In the genomic region with DNA sequence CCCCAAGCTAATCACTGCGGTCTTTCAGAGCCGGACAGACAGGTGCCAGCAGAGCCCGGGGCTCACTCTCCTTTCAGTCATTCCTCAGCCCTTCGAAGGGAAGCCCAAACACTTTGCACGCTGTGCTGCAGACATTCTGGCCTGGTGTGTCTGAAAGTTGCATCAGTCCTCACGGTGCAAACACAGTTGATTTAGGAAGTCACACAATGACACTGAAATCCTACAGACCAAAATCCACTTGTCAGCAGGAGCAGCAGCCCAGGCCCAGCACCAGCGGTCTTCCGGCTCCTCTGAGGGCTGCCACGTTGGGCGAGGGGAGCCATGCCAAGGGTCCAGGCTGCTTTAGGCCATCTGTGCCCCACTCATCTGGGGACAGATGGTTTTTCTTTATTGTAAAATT, we compare ENCODE assay signal across 13 cellular contexts.
DNase-seq lines count a peak whose midpoint lies in the region; ATAC-seq, FAIRE-seq and TF ChIP-seq lines count a peak whose summit lies in the region.
"Had no signal": no experiment of that assay in that cellular context is flagged by ENCODE, and none has a peak within 500 bp of the region (broad histone marks: within the 10 kb centered on the region; RNA-seq: fewer than 3 reads in every experiment).

No MANE protein-coding gene starts in this region.

- H3K27me3 ChIP-seq in mammary epithelial cell (ENCODE audit: insufficient read depth, low read length) (no peaks in the 10 kb centered on the region), HepG2 (ENCODE audit: control insufficient read depth in 1 of 2, insufficient read depth in 2 of 2, low read length in 2 of 2) (0 out of 5 replicates have a peak, but pooled peaks cover 0 to 5% of the 10 kb centered on the region in 2 experiments), upper lobe of left lung (no peaks in the 10 kb centered on the region)

- no peak for DNase-seq in MCF 10A (ENCODE audit: unreplicated experiment)
- no peak for DNase-seq in mammary epithelial cell
- DNase-seq in HepG2 (ENCODE audit: low spot score): no peak
- DNase-seq in upper lobe of left lung: peak; percentile 40 to 51
- DNase-seq in D721Med (ENCODE audit: insufficient read length, low spot score): no peak
- DNase-seq in islet precursor cell: no peak
- DNase-seq: central memory CD4-positive, alpha-beta T cell; NCI-H526; SW 1271 had no signal

- dilution Hi-C loops in mammary epithelial cell (cut with HindIII; ENCODE audit: low sequenced_read_pairs): no loop called here

- TF ChIP-seq RAD21 in HepG2 (CRISPR knock-in tag; IDR thresholded peaks at IDR 0.05): no peak

- BruUV-seq in MCF 10A (replicated peaks; lab: Mats Ljungman, UMichigan): TSS peak; percentile 29
- no TSS peak for BruUV-seq in mammary epithelial cell (replicated peaks; lab: Mats Ljungman, UMichigan)
- BruUV-seq in HepG2 (replicated peaks; lab: Mats Ljungman, UMichigan): no TSS peak

- H3K9me3 Mint-ChIP-seq in MCF 10A (ENCODE audit: unreplicated experiment): no peaks in the 10 kb centered on the region
- H3K9me3 Mint-ChIP-seq: stimulated activated memory B cell treated with anti-CD40 and anti-IgM and Interleukin-4, amounts not matched to agents 10 μg/mL and 1 μg/mL and 100 μg/mL, for 72 hours had no signal

- WGBS in mammary epithelial cell (ENCODE audit: low coverage, missing lambda C conversion rate): 61% methylated on average over 10 of the region's 10 CpGs
- WGBS in adipose tissue, 3 donors: 68 to 93% (median 74%) methylated on average over 10 of the region's 10 CpGs
- WGBS in HepG2 (ENCODE audit: low lambda C conversion rate): 96% methylated on average over 8 of the region's 10 CpGs
- WGBS in upper lobe of left lung, 2 donors: 78 to 84% methylated on average over 10 of the region's 10 CpGs

- H3K36me3 Mint-ChIP-seq in MCF 10A (ENCODE audit: insufficient read depth, unreplicated experiment): peaks cover 85% of the 10 kb centered on the region

- H3K9ac ChIP-seq in mammary epithelial cell (ENCODE audit: insufficient read depth, low read length): no peak overlapping the region
- H3K9ac ChIP-seq in HepG2 (ENCODE audit: insufficient read depth, low read depth, low read length): no peak overlapping the region

- POLR2A ChIA-PET in MCF 10A (lab: Yijun Ruan, JAX): interaction anchor here (0.6 to 3.3 kb wide), 5 partner anchors 9 to 1092 kb away, joined by 3 to 17 read pairs (median 4); no protein-coding TSS in a partner anchor
- POLR2A ChIA-PET in HepG2 (lab: Yijun Ruan, JAX): no interaction called here

- H3K4me3 ChIP-seq in mammary epithelial cell (replicated peaks in 1 of 3; ENCODE audit: insufficient read depth in 1 of 3, low read depth in 2 of 3, low read length in 3 of 3) (no peak overlapping the region), HepG2 (replicated peaks in 1 of 3; ENCODE audit: insufficient read depth in 1 of 3, low read depth in 2 of 3, low read length in 3 of 3) (no peak overlapping the region), upper lobe of left lung (no peak overlapping the region)

- no peak overlapping the region for H3K4me3 Mint-ChIP-seq in MCF 10A (ENCODE audit: unreplicated experiment)
- H3K4me3 Mint-ChIP-seq: stimulated activated memory B cell treated with anti-CD40 and anti-IgM and Interleukin-4, amounts not matched to agents 10 μg/mL and 1 μg/mL and 100 μg/mL, for 72 hours had no signal

- in situ Hi-C loops in mammary epithelial cell (cut with MboI; ENCODE audit: low sequenced_read_pairs in 2 of 2): loop anchor here in 1 of 2 donors (25.0 kb wide), 1 partner anchor 960 kb away; no protein-coding TSS in a partner anchor
- in situ Hi-C loops in HepG2 (cut with HindIII; ENCODE audit: extremely low pct_ligation_motif_present, low pct_unique_long_range_greater_than_20kb): no loop called here

- TF ChIP-seq POLR2A in HepG2 (IDR thresholded peaks at IDR 0.05; ENCODE audit: insufficient read depth in 1 of 2, low read depth in 2 of 2, low read length in 2 of 2): 0 out of 4 replicates have a peak, but pooled peaks of 1 of the 2 experiments have one; percentile 36
- no peak for TF ChIP-seq POLR2A in upper lobe of left lung (IDR thresholded peaks at IDR 0.05)

- no peak overlapping the region for H3K27ac ChIP-seq in mammary epithelial cell (ENCODE audit: insufficient read depth, low read depth, low read length)
- peak overlapping the region; percentile 44 for H3K27ac ChIP-seq in adipose tissue (ENCODE audit: low read depth, low read length)
- H3K27ac ChIP-seq in HepG2 (ENCODE audit: extremely low read length, insufficient read depth, low read length): no peak overlapping the region
- H3K27ac ChIP-seq in upper lobe of left lung: peak overlapping the region; percentile 82 to 91 (median 85)
- H3K27ac ChIP-seq: C4-2B had no signal

- TF ChIP-seq EP300 in HepG2 (IDR thresholded peaks at IDR 0.05; ENCODE audit: low read depth in 2 of 2, low read length in 2 of 2) (no peak), HepG2 (CRISPR knock-in tag; IDR thresholded peaks at IDR 0.05; ENCODE audit: borderline replicate concordance) (no peak), upper lobe of left lung (IDR thresholded peaks at IDR 0.05) (no peak)

- H4K20me1 ChIP-seq in mammary epithelial cell (ENCODE audit: insufficient read depth, low read length): no peaks in the 10 kb centered on the region
- peaks cover 26% of the 10 kb centered on the region for H4K20me1 ChIP-seq in HepG2 (ENCODE audit: insufficient read depth, low read length)

- FAIRE-seq in HepG2 (lab: Jason Lieb, UNC) (no peak), D721Med (lab: Jason Lieb, UNC) (no peak)

- H3K79me2 ChIP-seq in mammary epithelial cell (ENCODE audit: insufficient read depth, low read length): peaks cover 39% of the 10 kb centered on the region
- peaks cover under 1% of the 10 kb centered on the region for H3K79me2 ChIP-seq in HepG2 (ENCODE audit: insufficient read depth, low read length)

- ATAC-seq in HepG2 (no peak), upper lobe of left lung (ENCODE audit: low FRiP score in 2 of 2) (no peak), GM21576 (IDR thresholded peaks at IDR 0.05; ENCODE audit: unreplicated experiment) (no peak)
- ATAC-seq: stimulated activated memory B cell treated with anti-CD40 and anti-IgM and Interleukin-4, amounts not matched to agents 10 μg/mL and 1 μg/mL and 100 μg/mL, for 72 hours had no signal

- no peak for TF ChIP-seq CTCF in MCF 10A (IDR thresholded peaks at IDR 0.05; ENCODE audit: unreplicated experiment)
- no peak for TF ChIP-seq CTCF in mammary epithelial cell (conservative IDR thresholded peaks at IDR 0.05 in 1 of 2, IDR thresholded peaks at IDR 0.05 in 1 of 2; ENCODE audit: extremely low read depth in 1 of 2, insufficient read depth in 1 of 2, low read depth in 1 of 2, low read length in 2 of 2)
- TF ChIP-seq CTCF in HepG2 (CRISPR knock-in tag; IDR thresholded peaks at IDR 0.05): no peak
- TF ChIP-seq CTCF in upper lobe of left lung (IDR thresholded peaks at IDR 0.05): no peak
- TF ChIP-seq CTCF in D721Med (IDR thresholded peaks at IDR 0.05; ENCODE audit: insufficient read depth, missing control alignments): no peak

- H3K4me1 Mint-ChIP-seq in MCF 10A (ENCODE audit: insufficient read depth, unreplicated experiment): peaks cover 45% of the 10 kb centered on the region

- no peak overlapping the region for H2AFZ ChIP-seq in mammary epithelial cell (ENCODE audit: low read depth, low read length)
- H2AFZ ChIP-seq in HepG2 (ENCODE audit: low read length): no peak overlapping the region

- no peaks in the 10 kb centered on the region for H3K9me3 ChIP-seq in mammary epithelial cell (replicated peaks; ENCODE audit: insufficient read depth, low read length)
- no peaks in the 10 kb centered on the region for H3K9me3 ChIP-seq in HepG2 (ENCODE audit: low read length)
- no peaks in the 10 kb centered on the region for H3K9me3 ChIP-seq in upper lobe of left lung

- CTCF ChIA-PET in MCF 10A (lab: Yijun Ruan, JAX): interaction anchor here (3.2 to 9.8 kb wide), 2 partner anchors 231 to 1092 kb away, joined by 28 to 117 read pairs; no protein-coding TSS in a partner anchor
- CTCF ChIA-PET in mammary epithelial cell (lab: Charles Lee; ENCODE audit: low non-redundant PET): no interaction called here
- CTCF ChIA-PET in HepG2 (lab: Yijun Ruan, JAX; ENCODE audit: low intra/inter-chr PET ratio, low total read pairs): no interaction called here

- H3K4me1 ChIP-seq in mammary epithelial cell (ENCODE audit: insufficient read depth, low read length): peaks cover 33% of the 10 kb centered on the region
- peaks cover 19% of the 10 kb centered on the region for H3K4me1 ChIP-seq in HepG2 (ENCODE audit: insufficient read depth, low read length)
- peaks cover 51 to 63% (median 54%) of the 10 kb centered on the region in 4 donors for H3K4me1 ChIP-seq in upper lobe of left lung

- intact Hi-C loops in MCF 10A (cut with micrococcal nuclease): loop anchor here (10.0 kb wide), 1 partner anchor 1207 kb away; a partner anchor contains a TSS
- intact Hi-C loops in mammary epithelial cell (cut with micrococcal nuclease): no loop called here
- intact Hi-C loops in HepG2 (cut with micrococcal nuclease; ENCODE audit: unreplicated experiment): no loop called here

- peaks cover 19% of the 10 kb centered on the region for H3K36me3 ChIP-seq in mammary epithelial cell (ENCODE audit: insufficient read depth, low read length)
- H3K36me3 ChIP-seq in HepG2 (replicated peaks in 1 of 2; ENCODE audit: control insufficient read depth in 1 of 2, insufficient read depth in 2 of 2, low read length in 2 of 2): peaks cover 22 to 45% of the 10 kb centered on the region in 2 experiments; a peak in 4 of 5 replicates
- peaks cover 25 to 56% (median 39%) of the 10 kb centered on the region in 4 donors for H3K36me3 ChIP-seq in upper lobe of left lung

- peak overlapping the region; percentile 95 for H3K27ac Mint-ChIP-seq in MCF 10A (ENCODE audit: low read depth, unreplicated experiment)
- H3K27ac Mint-ChIP-seq: stimulated activated memory B cell treated with anti-CD40 and anti-IgM and Interleukin-4, amounts not matched to agents 10 μg/mL and 1 μg/mL and 100 μg/mL, for 72 hours had no signal

- no peaks in the 10 kb centered on the region for H3K27me3 Mint-ChIP-seq in MCF 10A (ENCODE audit: insufficient read depth, unreplicated experiment)
- H3K27me3 Mint-ChIP-seq: stimulated activated memory B cell treated with anti-CD40 and anti-IgM and Interleukin-4, amounts not matched to agents 10 μg/mL and 1 μg/mL and 100 μg/mL, for 72 hours had no signal

- no peak overlapping the region for H3K4me2 ChIP-seq in mammary epithelial cell (ENCODE audit: insufficient read depth, low read depth, low read length)
- H3K4me2 ChIP-seq in HepG2 (ENCODE audit: low read depth, low read length): no peak overlapping the region

TF ChIP-seq in HepG2, 621 proteins besides CTCF, POLR2A, EP300 and RAD21 (continues in another document):
- TF ChIP-seq CAMTA2 (CRISPR knock-in tag; IDR thresholded peaks at IDR 0.05; ENCODE audit: borderline replicate concordance) (no peak), RBM22 (optimal IDR thresholded peaks at IDR 0.05; ENCODE audit: low read length) (peak; percentile 97), CHD4 (IDR thresholded peaks at IDR 0.05; ENCODE audit: borderline replicate concordance, low read length) (no peak), ZNF484 (CRISPR knock-in tag; IDR thresholded peaks at IDR 0.05; ENCODE audit: borderline replicate concordance, low read depth) (no peak), AGO2 (optimal IDR thresholded peaks at IDR 0.05; ENCODE audit: low read depth, low read length) (peak; percentile 53), JUNB (CRISPR knock-in tag; IDR thresholded peaks at IDR 0.05; ENCODE audit: borderline replicate concordance) (no peak)

Comparison
In these comparisons a context has a peak if more than half of its experiments do, and no peak if none do; other contexts are left out.
1. DNase-seq: peak in upper lobe of left lung (2 of 2); none in MCF 10A (single experiment), mammary epithelial cell (single experiment), HepG2 (single experiment), D721Med (single experiment) and islet precursor cell (single experiment).
2. H3K27ac ChIP-seq: peak in adipose tissue (single experiment) and upper lobe of left lung (4 of 4); none in mammary epithelial cell (single experiment) and HepG2 (single experiment).